ENCODE assay signal across 21 cellular contexts in the genomic region with DNA sequence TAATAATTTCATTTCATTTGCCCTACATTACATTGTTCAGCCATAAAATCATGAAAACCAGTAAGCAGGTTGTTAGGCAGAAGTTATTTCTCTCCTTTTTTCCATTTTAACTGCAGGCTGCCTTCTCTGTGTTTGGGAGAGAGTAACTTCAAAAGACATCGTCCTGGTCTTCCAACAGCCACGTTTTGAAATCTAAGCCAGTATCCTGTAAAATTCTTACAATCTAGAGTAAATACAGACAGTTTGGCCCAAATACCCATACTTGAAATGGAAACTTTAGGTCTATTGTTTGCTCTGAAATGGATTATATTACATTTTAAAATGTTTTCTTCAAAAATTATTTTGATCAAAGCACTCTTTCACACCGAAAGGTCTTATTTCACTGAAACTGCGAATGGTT.
DNase-seq lines count a peak whose midpoint lies in the region; ATAC-seq, FAIRE-seq and TF ChIP-seq lines count a peak whose summit lies in the region.
"Had no signal": no experiment of that assay in that cellular context is flagged by ENCODE, and none has a peak within 500 bp of the region (broad histone marks: within the 10 kb centered on the region; RNA-seq: fewer than 3 reads in every experiment).

No MANE protein-coding gene starts in this region.

- ATAC-seq in HepG2 (peak; percentile 74), right lobe of liver (no peak), pancreas (peak in 3 of 4 donors; percentile 6 to 14 (median 13))

- H4K12ac ChIP-seq in trophoblast cell (ENCODE audit: low read depth, low read length), result no peak overlapping the region

- H2AFZ ChIP-seq in HepG2 (ENCODE audit: low read length), result peak overlapping the region; percentile 65
- H2AFZ ChIP-seq in endothelial cell of umbilical vein (ENCODE audit: low read depth, low read length), result peak overlapping the region; percentile 39
- no peak overlapping the region for H2AFZ ChIP-seq in trophoblast cell (ENCODE audit: insufficient read depth, low read length, poor library complexity)

- H3K27me3 ChIP-seq in HepG2 (ENCODE audit: control insufficient read depth in 1 of 2, insufficient read depth in 2 of 2, low read length in 2 of 2) (no peaks in the 10 kb centered on the region), right lobe of liver (no peaks in the 10 kb centered on the region), endothelial cell of umbilical vein (ENCODE audit: control insufficient read depth in 2 of 2, insufficient read depth in 2 of 2, low read length in 2 of 2) (no peaks in the 10 kb centered on the region), pancreas (no peaks in the 10 kb centered on the region), trophoblast cell (ENCODE audit: insufficient read depth, low read length) (no peaks in the 10 kb centered on the region)
- H3K27me3 ChIP-seq: adrenal gland; BLaER1 treated with 17β-estradiol and CSF1 and Interleukin-3, amounts not matched to agents 10 nM and 100 nM; breast epithelium had no signal

- H2BK5ac ChIP-seq in trophoblast cell (ENCODE audit: low read depth, low read length, poor library complexity), result no peak overlapping the region

- no peaks in the 10 kb centered on the region for H3K79me1 ChIP-seq in trophoblast cell (ENCODE audit: low read length)

- H4K8ac ChIP-seq in trophoblast cell (ENCODE audit: low read depth, low read length), result no peak overlapping the region

- peak overlapping the region; percentile 81 for H3K4me2 ChIP-seq in HepG2 (ENCODE audit: low read depth, low read length)
- peak overlapping the region; percentile 11 for H3K4me2 ChIP-seq in endothelial cell of umbilical vein (ENCODE audit: insufficient read depth, low read length)
- H3K4me2 ChIP-seq in trophoblast cell (ENCODE audit: low read length), result no peak overlapping the region
- H3K4me2 ChIP-seq: BLaER1 treated with 17β-estradiol and CSF1 and Interleukin-3, amounts not matched to agents 10 nM and 100 nM had no signal

- H3K4me1 ChIP-seq in HepG2 (ENCODE audit: insufficient read depth, low read length), result peaks cover 65% of the 10 kb centered on the region
- H3K4me1 ChIP-seq in right lobe of liver, result peaks cover 0 to 20% (median 3%) of the 10 kb centered on the region in 4 donors
- peaks cover 11% of the 10 kb centered on the region for H3K4me1 ChIP-seq in endothelial cell of umbilical vein (ENCODE audit: control insufficient read depth, extremely low read depth, insufficient read depth, low read length)
- H3K4me1 ChIP-seq in pancreas, result peaks cover 4 to 29% (median 18%) of the 10 kb centered on the region in 3 donors
- no peaks in the 10 kb centered on the region for H3K4me1 ChIP-seq in trophoblast cell (ENCODE audit: control insufficient read depth in 1 of 2, insufficient read depth in 2 of 2, low read length in 2 of 2)
- H3K4me1 ChIP-seq: breast epithelium had no signal

- H3K4ac ChIP-seq in trophoblast cell (ENCODE audit: low read depth, low read length), result no peak overlapping the region

- FAIRE-seq in HepG2 (lab: Jason Lieb, UNC) (no peak), endothelial cell of umbilical vein (lab: Jason Lieb, UNC) (no peak), pancreas (lab: Jason Lieb, UNC) (no peak)

- no peak overlapping the region for H3K14ac ChIP-seq in trophoblast cell (ENCODE audit: low read length)

- H2AK5ac ChIP-seq in trophoblast cell (ENCODE audit: low read length), result no peak overlapping the region

- H3K9me3 ChIP-seq in HepG2 (ENCODE audit: low read length) (no peaks in the 10 kb centered on the region), right lobe of liver (no peaks in the 10 kb centered on the region), endothelial cell of umbilical vein (replicated peaks; ENCODE audit: control insufficient read depth, insufficient read depth, low read length) (no peaks in the 10 kb centered on the region), pancreas (no peaks in the 10 kb centered on the region), trophoblast cell (ENCODE audit: insufficient read depth, low read depth, low read length) (no peaks in the 10 kb centered on the region)
- H3K9me3 ChIP-seq: adrenal gland; BLaER1 treated with 17β-estradiol and CSF1 and Interleukin-3, amounts not matched to agents 10 nM and 100 nM; breast epithelium had no signal

- TF ChIP-seq CTCF in HepG2 (CRISPR knock-in tag; IDR thresholded peaks at IDR 0.05) (no peak), right lobe of liver (IDR thresholded peaks at IDR 0.05) (no peak), endothelial cell of umbilical vein (IDR thresholded peaks at IDR 0.05; ENCODE audit: extremely low read depth in 1 of 2, insufficient read depth in 1 of 2, low read depth in 1 of 2, low read length in 2 of 2) (no peak), pancreas (IDR thresholded peaks at IDR 0.05) (no peak)

- no peak overlapping the region for H2BK12ac ChIP-seq in trophoblast cell (ENCODE audit: low read length)

- H3K23ac ChIP-seq in trophoblast cell (ENCODE audit: low read length), result no peak overlapping the region

- H3K18ac ChIP-seq in trophoblast cell (ENCODE audit: low read length), result no peak overlapping the region

- peak overlapping the region; percentile 68 for H3K9ac ChIP-seq in HepG2 (ENCODE audit: insufficient read depth, low read depth, low read length)
- H3K9ac ChIP-seq in endothelial cell of umbilical vein (replicated peaks; ENCODE audit: extremely low read depth, insufficient read depth, low read length), result no peak overlapping the region
- H3K9ac ChIP-seq in trophoblast cell (ENCODE audit: low read length), result no peak overlapping the region
- H3K9ac ChIP-seq: BLaER1 treated with 17β-estradiol and CSF1 and Interleukin-3, amounts not matched to agents 10 nM and 100 nM had no signal

- intact Hi-C loops in HepG2 (cut with micrococcal nuclease; ENCODE audit: unreplicated experiment), result loop anchor here (1.0 kb wide), 1 partner anchor 27 kb away; no protein-coding TSS in a partner anchor
- intact Hi-C loops in right lobe of liver (cut with DNase I), result no loop called here
- intact Hi-C loops in endothelial cell of umbilical vein (cut with micrococcal nuclease), result no loop called here
- intact Hi-C loops in pancreas (cut with DNase I), result no loop called here

- POLR2A ChIA-PET in HepG2 (lab: Yijun Ruan, JAX) (interaction anchor here (2.1 kb wide), 1 partner anchor 27 kb away, joined by 9 read pairs; no protein-coding TSS in a partner anchor), endothelial cell of umbilical vein (lab: Charles Lee) (no interaction called here)

- in situ Hi-C loops in HepG2 (cut with HindIII; ENCODE audit: extremely low pct_ligation_motif_present, low pct_unique_long_range_greater_than_20kb), result no loop called here

- TF ChIP-seq POLR2A in HepG2 (IDR thresholded peaks at IDR 0.05; ENCODE audit: insufficient read depth in 1 of 2, low read depth in 2 of 2, low read length in 2 of 2), result no peak
- no peak for TF ChIP-seq POLR2A in right lobe of liver (IDR thresholded peaks at IDR 0.05)
- no peak for TF ChIP-seq POLR2A in endothelial cell of umbilical vein (IDR thresholded peaks at IDR 0.05; ENCODE audit: low read depth, low read length)

- no peaks in the 10 kb centered on the region for H3K9me1 ChIP-seq in endothelial cell of umbilical vein (replicated peaks; ENCODE audit: control insufficient read depth, extremely low read depth, insufficient read depth, low read length)

- TF ChIP-seq EP300 in HepG2 (IDR thresholded peaks at IDR 0.05; ENCODE audit: low read depth in 2 of 2, low read length in 2 of 2), result no peak
- no peak for TF ChIP-seq EP300 in HepG2 (CRISPR knock-in tag; IDR thresholded peaks at IDR 0.05; ENCODE audit: borderline replicate concordance)

- no peaks in the 10 kb centered on the region for H4K20me1 ChIP-seq in HepG2 (ENCODE audit: insufficient read depth, low read length)
- H4K20me1 ChIP-seq in endothelial cell of umbilical vein (replicated peaks; ENCODE audit: control insufficient read depth, extremely low read depth, insufficient read depth, low read length), result no peaks in the 10 kb centered on the region
- H4K20me1 ChIP-seq: BLaER1 treated with 17β-estradiol and CSF1 and Interleukin-3, amounts not matched to agents 10 nM and 100 nM had no signal

- BruUV-seq in HepG2 (replicated peaks; lab: Mats Ljungman, UMichigan) (no TSS peak), endothelial cell of umbilical vein (replicated peaks; lab: Mats Ljungman, UMichigan) (no TSS peak)

- no peak overlapping the region for H2BK120ac ChIP-seq in trophoblast cell (ENCODE audit: insufficient read depth, low read length, poor library complexity)

- H3K36me3 ChIP-seq in HepG2 (replicated peaks in 1 of 2; ENCODE audit: control insufficient read depth in 1 of 2, insufficient read depth in 2 of 2, low read length in 2 of 2), result no peaks in the 10 kb centered on the region
- no peaks in the 10 kb centered on the region for H3K36me3 ChIP-seq in right lobe of liver
- H3K36me3 ChIP-seq in endothelial cell of umbilical vein (ENCODE audit: control insufficient read depth in 2 of 2, extremely low read depth in 1 of 2, insufficient read depth in 2 of 2, low read length in 2 of 2), result peaks cover 0 to 2% of the 10 kb centered on the region in 2 experiments
- H3K36me3 ChIP-seq in pancreas, result no peaks in the 10 kb centered on the region
- H3K36me3 ChIP-seq in trophoblast cell (ENCODE audit: control insufficient read depth in 1 of 2, insufficient read depth in 2 of 2, low read length in 2 of 2), result peaks cover 0 to 2% of the 10 kb centered on the region in 2 experiments
- H3K36me3 ChIP-seq: adrenal gland; BLaER1 treated with 17β-estradiol and CSF1 and Interleukin-3, amounts not matched to agents 10 nM and 100 nM; breast epithelium had no signal

- CTCF ChIA-PET in HepG2 (lab: Yijun Ruan, JAX; ENCODE audit: low intra/inter-chr PET ratio, low total read pairs) (no interaction called here), endothelial cell of umbilical vein (lab: Charles Lee) (no interaction called here)

- WGBS in HepG2 (ENCODE audit: low lambda C conversion rate), result 1% methylated on average over 4 of the region's 4 CpGs
- 58% methylated on average over 4 of the region's 4 CpGs for WGBS in right lobe of liver (ENCODE audit: insufficient coverage, low coverage, low lambda C conversion rate, missing lambda C conversion rate)
- 18 to 21% methylated on average over 4 of the region's 4 CpGs for WGBS in pancreas, 2 donors
- WGBS in trophoblast cell (ENCODE audit: extremely low coverage, insufficient coverage, insufficient read length), result no CpG with 5 or more reads among the region's 4 CpGs

- H3K27ac ChIP-seq in HepG2 (ENCODE audit: extremely low read length, insufficient read depth, low read length) (peak overlapping the region; percentile 93), right lobe of liver (peak overlapping the region in 1 of 3 donors; percentile 46), endothelial cell of umbilical vein (ENCODE audit: insufficient read depth, low read depth, low read length) (no peak overlapping the region), pancreas (peak overlapping the region in 3 of 4 donors; percentile 11 to 37 (median 35)), trophoblast cell (ENCODE audit: low read depth, low read length) (no peak overlapping the region)
- H3K27ac ChIP-seq: adrenal gland; BLaER1 treated with 17β-estradiol and CSF1 and Interleukin-3, amounts not matched to agents 10 nM and 100 nM; breast epithelium; VCaP had no signal

- TF ChIP-seq RAD21 in HepG2 (CRISPR knock-in tag; IDR thresholded peaks at IDR 0.05), result no peak

- peak overlapping the region; percentile 28 to 55 (median 37); a peak in 5 of 6 replicates for H3K4me3 ChIP-seq in HepG2 (replicated peaks in 1 of 3; ENCODE audit: insufficient read depth in 1 of 3, low read depth in 2 of 3, low read length in 3 of 3)
- no peak overlapping the region for H3K4me3 ChIP-seq in right lobe of liver
- no peak overlapping the region for H3K4me3 ChIP-seq in endothelial cell of umbilical vein (replicated peaks in 1 of 3; ENCODE audit: insufficient read depth in 1 of 3, low read depth in 1 of 3, low read length in 3 of 3)
- no peak overlapping the region for H3K4me3 ChIP-seq in pancreas
- H3K4me3 ChIP-seq in trophoblast cell (ENCODE audit: low read depth, low read length), result no peak overlapping the region
- H3K4me3 ChIP-seq: adrenal gland; BLaER1 treated with 17β-estradiol and CSF1 and Interleukin-3, amounts not matched to agents 10 nM and 100 nM; breast epithelium had no signal

- dilution Hi-C loops in endothelial cell of umbilical vein (cut with MboI; ENCODE audit: extremely low pct_ligation_motif_present, low sequenced_read_pairs), result no loop called here

- DNase-seq in HepG2 (ENCODE audit: low spot score) (peak; percentile 70), right lobe of liver (no peak), endothelial cell of umbilical vein (ENCODE audit: low read depth, low spot score) (no peak), pancreas (no peak), NCI-H1048 (lab: John Stamatoyannopoulos, UW) (no peak), trophoblast cell (no peak), islet precursor cell (no peak), globus pallidus (ENCODE audit: low spot score) (no peak)
- DNase-seq: activated CD4-positive, alpha-beta T cell treated with anti-CD3 and anti-CD28 coated beads for 48 hours; activated naive CD4-positive, alpha-beta T cell treated with Interleukin-2 at 50 U/mL for 16 hours; activated T-cell treated with anti-CD3 and anti-CD28 coated beads, Interleukin-2, amount 50 U/mL, for 48 hours; adrenal gland; glutamatergic neuron; naive B cell; NCI-H1417; NCI-H2081 treated with DMSO at 0.1 percent for 48 hours; posterior cingulate gyrus; stimulated activated CD8-positive, alpha-beta memory T cell treated with anti-CD3 and anti-CD28 coated beads, Interleukin-4, amount 100 ng/mL, for 48 hours had no signal

- H3K79me2 ChIP-seq in HepG2 (ENCODE audit: insufficient read depth, low read length) (no peaks in the 10 kb centered on the region), endothelial cell of umbilical vein (ENCODE audit: control insufficient read depth, insufficient read depth, low read length) (no peaks in the 10 kb centered on the region), trophoblast cell (ENCODE audit: control insufficient read depth, insufficient read depth, low read length, poor library complexity) (no peaks in the 10 kb centered on the region)

- H4K91ac ChIP-seq in trophoblast cell (ENCODE audit: low read depth, low read length), result no peak overlapping the region

Comparison
In these comparisons a context has a peak if more than half of its experiments do, and no peak if none do; other contexts are left out.
1. ATAC-seq: peak in HepG2 (single experiment) and pancreas (3 of 4); none in right lobe of liver (0 of 4).
2. H3K4me3 ChIP-seq: peak in HepG2 (3 of 3); none in right lobe of liver (0 of 3), endothelial cell of umbilical vein (0 of 3), pancreas (0 of 4) and trophoblast cell (single experiment).
3. H3K27ac ChIP-seq: peak in HepG2 (single experiment) and pancreas (3 of 4); none in endothelial cell of umbilical vein (single experiment) and trophoblast cell (single experiment).